12 cellular contexts compared by ENCODE assay signal in genomic region chr18:9706081-9706935, GRCh38. TPM values are rescaled to one million over a fixed set of nuclear protein-coding genes. Genes with fewer than 3 reads are reported as not detected.
DNase-seq lines count a peak whose midpoint lies in the region; ATAC-seq and TF ChIP-seq lines count a peak whose summit lies in the region.
"Had no signal": no experiment of that assay in that cellular context is flagged by ENCODE, and none has a peak within 500 bp of the region (broad histone marks: within the 10 kb centered on the region; RNA-seq: fewer than 3 reads in every experiment).

No MANE protein-coding gene starts in this region.

- H3K9me3 Mint-ChIP-seq in MCF 10A (ENCODE audit: unreplicated experiment) = no peaks in the 10 kb centered on the region
- H3K9me3 Mint-ChIP-seq in mesothelial cell of epicardium = no peaks in the 10 kb centered on the region
- H3K9me3 Mint-ChIP-seq: activated T-cell treated with anti-CD3 and anti-CD28 coated beads, Interleukin-2, amount 50 U/mL, for 4 hours had no signal

- DNase-seq in HL-60 (ENCODE audit: low read depth in 1 of 2, low spot score in 1 of 2) (no peak), MCF 10A (ENCODE audit: unreplicated experiment) (no peak), mesothelial cell of epicardium (ENCODE audit: low spot score in 2 of 2, unreplicated experiment in 2 of 2) (no peak), thoracic aorta (ENCODE audit: low spot score) (no peak), head of caudate nucleus (no peak), GM13976 (ENCODE audit: low spot score) (no peak)
- DNase-seq: activated CD4-positive, CD25-positive, alpha-beta regulatory T cell treated with anti-CD3 and anti-CD28 coated beads, Interleukin-2, amount 50 U/mL, for 72 hours; activated T-cell treated with anti-CD3 and anti-CD28 coated beads, Interleukin-2, amount 50 U/mL, for 4 hours; body of pancreas; NCI-H510A had no signal

- H3K27me3 Mint-ChIP-seq in MCF 10A (ENCODE audit: insufficient read depth, unreplicated experiment) (no peaks in the 10 kb centered on the region), mesothelial cell of epicardium (ENCODE audit: low read depth) (peaks cover 20% of the 10 kb centered on the region)

- H3K4me1 Mint-ChIP-seq in MCF 10A (ENCODE audit: insufficient read depth, unreplicated experiment) (peaks cover 16% of the 10 kb centered on the region), mesothelial cell of epicardium (peaks cover 27% of the 10 kb centered on the region)

- ATAC-seq in thoracic aorta (ENCODE audit: insufficient number of reproducible peaks, low FRiP score, low read depth) (no peak), HG02759 (IDR thresholded peaks at IDR 0.05; ENCODE audit: unreplicated experiment) (no peak)
- ATAC-seq: activated T-cell treated with anti-CD3 and anti-CD28 coated beads, Interleukin-2, amount 50 U/mL, for 4 hours; body of pancreas; esophagus mucosa had no signal

- CTCF ChIA-PET in MCF 10A (lab: Yijun Ruan, JAX) = interaction anchor here (0.7 kb wide), 1 partner anchor 241 kb away, joined by 3 read pairs; no protein-coding TSS in a partner anchor

- no peaks in the 10 kb centered on the region for H3K9me3 ChIP-seq in thoracic aorta
- H3K9me3 ChIP-seq: body of pancreas had no signal

- POLR2A ChIA-PET in MCF 10A (lab: Yijun Ruan, JAX) = interaction anchor here (0.6 to 1.8 kb wide), 5 partner anchors 10 to 106 kb away, joined by 3 to 5 read pairs (median 4); no protein-coding TSS in a partner anchor

- H3K4me1 ChIP-seq in thoracic aorta (ENCODE audit: control insufficient read depth in 1 of 2, low read depth in 2 of 2) = peaks cover 16 to 32% of the 10 kb centered on the region in 2 donors

- H3K36me3 Mint-ChIP-seq in MCF 10A (ENCODE audit: insufficient read depth, unreplicated experiment) (peaks cover 6% of the 10 kb centered on the region), mesothelial cell of epicardium (no peaks in the 10 kb centered on the region)

- H3K27ac ChIP-seq in HL-60 (replicated peaks) (peak overlapping the region; percentile 24), thoracic aorta (peak overlapping the region; percentile 95 to 98)

- BruUV-seq in MCF 10A (replicated peaks; lab: Mats Ljungman, UMichigan) = no TSS peak

- H3K27ac Mint-ChIP-seq in MCF 10A (ENCODE audit: low read depth, unreplicated experiment) = peak overlapping the region; percentile 55
- H3K27ac Mint-ChIP-seq in mesothelial cell of epicardium = no peak overlapping the region

- H3K4me3 Mint-ChIP-seq in MCF 10A (ENCODE audit: unreplicated experiment) (no peak overlapping the region), mesothelial cell of epicardium (peak overlapping the region; percentile 27)

- H3K27me3 ChIP-seq in HL-60 (ENCODE audit: insufficient read depth, poor library complexity, severe bottlenecking) = no peaks in the 10 kb centered on the region
- H3K27me3 ChIP-seq in thoracic aorta (replicated peaks; ENCODE audit: insufficient read depth) = no peaks in the 10 kb centered on the region
- H3K27me3 ChIP-seq: body of pancreas had no signal

- intact Hi-C loops in MCF 10A (cut with micrococcal nuclease) (no loop called here), head of caudate nucleus (cut with DNase I) (loop anchor here (5.0 kb wide), 1 partner anchor 206 kb away; the partner anchor contains the start of gene VAPA)

- H3K4me3 ChIP-seq in HL-60 (replicated peaks; ENCODE audit: insufficient read depth, low read length) (no peak overlapping the region), thoracic aorta (no peak overlapping the region)
- H3K4me3 ChIP-seq: body of pancreas had no signal

- TF ChIP-seq CTCF in HL-60 (IDR thresholded peaks at IDR 0.05; ENCODE audit: insufficient read depth, low read length) (no peak), MCF 10A (IDR thresholded peaks at IDR 0.05; ENCODE audit: unreplicated experiment) (no peak), mesothelial cell of epicardium (IDR thresholded peaks at IDR 0.05; ENCODE audit: unreplicated experiment) (no peak), thoracic aorta (IDR thresholded peaks at IDR 0.05) (no peak), GM13976 (IDR thresholded peaks at IDR 0.05; ENCODE audit: borderline replicate concordance, control extremely low read depth, extremely low read depth, insufficient read depth, missing control alignments) (no peak)

- in situ Hi-C loops in GM13976 (cut with MboI; ENCODE audit: low sequenced_read_pairs, unreplicated experiment) = loop anchor here (25.0 kb wide), 1 partner anchor 231 kb away; no protein-coding TSS in a partner anchor

- H3K36me3 ChIP-seq in thoracic aorta = no peaks in the 10 kb centered on the region

RNA-seq across cellular contexts. Expression of gene RAB31, which starts 1.8 kb away (rescaled TPM):
- total RNA-seq in MCF 10A (2022) (4.8 and 6.1 TPM in 2 replicates), mesothelial cell of epicardium (20.0 to 21.8 TPM (median 21.8 TPM) in 3 replicates), thoracic aorta (100 to 1,000 TPM in 1 of 2 donors, 10 to 100 TPM in 1; 92.9 to 110 TPM)
